ENCODE assay signal across 19 cellular contexts in the genomic region with DNA sequence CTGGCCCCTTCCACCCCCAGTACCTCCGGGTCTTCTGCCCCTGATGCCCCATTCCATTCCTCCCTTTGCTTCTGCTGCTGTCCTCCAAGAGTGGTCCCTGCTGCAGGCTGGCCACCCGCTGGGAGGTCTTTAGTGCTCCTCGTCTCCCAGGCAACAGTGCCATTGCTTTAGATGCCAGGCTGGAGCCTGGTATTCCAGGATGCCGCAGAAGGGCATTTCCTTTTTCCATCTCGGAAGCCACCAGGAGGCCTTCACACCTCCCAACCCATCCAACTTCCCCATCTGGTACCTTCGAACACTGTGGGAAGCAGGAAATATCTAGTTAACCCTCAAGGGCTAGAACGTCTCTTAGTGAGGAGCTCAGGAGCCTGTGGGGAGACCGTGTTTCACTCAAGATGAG.
"Had no signal": no experiment of that assay in that cellular context is flagged by ENCODE, and none has a peak within 500 bp of the region (broad histone marks: within the 10 kb centered on the region; RNA-seq: fewer than 3 reads in every experiment).

No MANE protein-coding gene starts in this region.

- DNase-seq: activated CD4-positive, alpha-beta T cell treated with anti-CD3 and anti-CD28 coated beads, Interleukin-2, amount 50 U/mL, for 4 hours; activated naive CD4-positive, alpha-beta T cell; activated naive CD8-positive, alpha-beta T cell treated with anti-CD3 and anti-CD28 coated beads for 36 hours; amniotic stem cell; foreskin melanocyte; glutamatergic neuron; hypothalamus; ovary; stimulated activated CD4-positive, alpha-beta T cell treated with anti-CD3 and anti-CD28 coated beads, Interleukin-4, amount 100 ng/mL, for 4 hours; stimulated activated naive CD4-positive, alpha-beta T cell; T-helper 2 cell; tibial artery had no signal

- H3K9me3 Mint-ChIP-seq: activated naive CD8-positive, alpha-beta T cell treated with anti-CD3 and anti-CD28 coated beads for 36 hours had no signal

- ATAC-seq: left lobe of liver, sciatic nerve had no signal

- H3K4me2 ChIP-seq: smooth muscle cell had no signal

- FAIRE-seq: colon had no signal

- H3K4me1 ChIP-seq: tibial artery had no signal

- H3K4me3 ChIP-seq: cardiac muscle cell, dorsolateral prefrontal cortex, ovary, smooth muscle cell, tibial artery, vagina had no signal

- H3K27me3 ChIP-seq: cardiac muscle cell, ovary, tibial artery, vagina had no signal

- H3K27ac ChIP-seq: cardiac muscle cell, ovary, tibial artery, vagina had no signal

- H3K36me3 ChIP-seq: cardiac muscle cell, ovary, tibial artery, vagina had no signal

- H3K4me3 Mint-ChIP-seq: activated naive CD8-positive, alpha-beta T cell treated with anti-CD3 and anti-CD28 coated beads for 36 hours had no signal

- H3K36me3 Mint-ChIP-seq: activated naive CD8-positive, alpha-beta T cell treated with anti-CD3 and anti-CD28 coated beads for 36 hours had no signal

- H3K27ac Mint-ChIP-seq: activated naive CD8-positive, alpha-beta T cell treated with anti-CD3 and anti-CD28 coated beads for 36 hours had no signal

- H3K9me3 ChIP-seq: ovary, tibial artery, vagina had no signal
